In the genomic region with DNA sequence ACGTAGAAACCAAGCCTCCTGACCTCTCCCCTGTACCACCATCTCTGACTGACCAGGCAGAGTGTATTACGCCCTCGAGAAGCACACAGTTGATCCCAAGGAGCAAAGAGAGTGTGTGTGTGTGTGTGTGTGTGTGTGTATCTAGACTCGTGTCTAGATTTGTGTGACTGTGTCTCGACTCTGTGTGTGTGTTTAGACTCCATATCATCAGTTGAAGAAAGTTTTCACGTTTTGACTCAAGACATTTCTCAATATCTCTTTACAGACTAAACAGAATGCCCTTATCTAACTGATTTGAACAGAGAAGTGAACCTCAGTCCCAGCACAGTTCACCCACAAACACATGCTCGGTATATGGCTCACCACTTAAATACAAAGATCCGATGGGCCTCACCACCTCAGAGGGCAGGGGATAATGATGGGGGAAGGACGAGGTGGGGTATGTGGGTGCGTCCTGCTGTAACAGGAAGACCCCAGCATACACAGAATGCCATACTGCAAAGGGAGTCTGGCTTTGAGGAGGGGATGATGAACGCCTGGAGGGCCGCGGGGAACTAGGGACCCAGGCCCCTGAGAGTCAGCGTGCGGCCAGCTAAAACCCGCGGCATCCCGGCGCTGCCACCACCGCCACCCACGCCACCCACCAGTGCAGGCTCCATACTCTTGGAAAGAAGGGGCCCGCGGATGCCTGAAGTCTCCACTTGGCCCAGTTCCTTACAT, we compare ENCODE assay signal across 8 cellular contexts. TPM values are rescaled to one million over a fixed set of nuclear protein-coding genes. Genes with fewer than 3 reads are reported as not detected.
DNase-seq lines count a peak whose midpoint lies in the region; ATAC-seq and TF ChIP-seq lines count a peak whose summit lies in the region.

No MANE protein-coding gene starts in this region.

- TF ChIP-seq CTCF in LNCaP clone FGC (IDR thresholded peaks at IDR 0.05; ENCODE audit: control insufficient read depth, extremely low read depth, insufficient read depth) = no peak

- no peak for DNase-seq in LNCaP clone FGC (ENCODE audit: low read depth)
- peak; percentile 21 for DNase-seq in activated naive CD4-positive, alpha-beta T cell treated with Interleukin-2 at 50 U/mL for 16 hours
- no peak for DNase-seq in right cardiac atrium
- peak; percentile 23 for DNase-seq in renal cortical epithelial cell (ENCODE audit: low read depth)
- DNase-seq in retina = no peak

- peak overlapping the region; percentile 98 for H3K4me3 ChIP-seq in GM08714 (ENCODE audit: low read length)
- peak overlapping the region; percentile 87 for H3K4me3 ChIP-seq in LNCaP clone FGC (ENCODE audit: low read depth, low read length)
- peak overlapping the region; percentile 52 for H3K4me3 ChIP-seq in right cardiac atrium (ENCODE audit: low read length)

- no peaks in the 10 kb centered on the region for H3K9me3 ChIP-seq in right cardiac atrium (ENCODE audit: control insufficient read depth, low read length)

- no peak overlapping the region for H3K27ac ChIP-seq in right cardiac atrium (ENCODE audit: low read length)

- peak; percentile 13 for ATAC-seq in GM21526 (IDR thresholded peaks at IDR 0.05; ENCODE audit: low FRiP score, unreplicated experiment)
- peak; percentile 4 to 19 for ATAC-seq in right cardiac atrium
- ATAC-seq in GM18520 (IDR thresholded peaks at IDR 0.05; ENCODE audit: unreplicated experiment) = no peak

- H3K27me3 ChIP-seq in right cardiac atrium (ENCODE audit: control insufficient read depth, insufficient read depth) = no peaks in the 10 kb centered on the region

- intact Hi-C loops in right cardiac atrium (cut with DNase I) = no loop called here

- H3K4me1 ChIP-seq in right cardiac atrium (ENCODE audit: control insufficient read depth, insufficient read depth, low read length) = no peaks in the 10 kb centered on the region

- WGBS in right cardiac atrium = 9% methylated on average over 23 of the region's 23 CpGs

RNA-seq across cellular contexts. Expression of gene ALDH18A1, which starts 0.8 kb away (rescaled TPM):
- total RNA-seq in right cardiac atrium (10 to 100 TPM; 16.3 to 29.8 (median 19.9) TPM), renal cortical epithelial cell (131 and 211 TPM in 2 replicates)
- polyA plus RNA-seq in right cardiac atrium = 6.9 TPM

RNA-seq across cellular contexts. Expression of gene TCTN3, which starts 38.0 kb away (rescaled TPM):
- total RNA-seq in right cardiac atrium (10 to 100 TPM; 15.3 to 18.5 (median 16.2) TPM), renal cortical epithelial cell (17.7 and 48.1 TPM in 2 replicates)
- polyA plus RNA-seq in right cardiac atrium = 9.1 TPM

Comparison
In these comparisons a context has a peak if more than half of its experiments do, and no peak if none do; other contexts are left out.
1. DNase-seq: peak in activated naive CD4-positive, alpha-beta T cell treated with Interleukin-2 at 50 U/mL for 16 hours (single experiment) and renal cortical epithelial cell (single experiment); none in LNCaP clone FGC (single experiment), right cardiac atrium (0 of 3) and retina (single experiment).
2. Peak in every context shown above with its lines, with median percentiles within 50 percentile points of each other: H3K4me3 ChIP-seq.